ENCODE assay signal across 14 cellular contexts in genomic region chr7:1906988-1907745, GRCh38.
DNase-seq lines count a peak whose midpoint lies in the region; ATAC-seq and TF ChIP-seq lines count a peak whose summit lies in the region.
"Had no signal": no experiment of that assay in that cellular context is flagged by ENCODE, and none has a peak within 500 bp of the region (broad histone marks: within the 10 kb centered on the region; RNA-seq: fewer than 3 reads in every experiment).

No MANE protein-coding gene starts in this region.

- no peaks in the 10 kb centered on the region for H3K27me3 Mint-ChIP-seq in CD4-positive, alpha-beta T cell
- H3K27me3 Mint-ChIP-seq: B cell; CD4-positive, CD25-positive, alpha-beta regulatory T cell had no signal

- no peaks in the 10 kb centered on the region for H3K4me1 ChIP-seq in right atrium auricular region
- no peaks in the 10 kb centered on the region for H3K4me1 ChIP-seq in lower lobe of right lung
- H3K4me1 ChIP-seq: Caco-2 had no signal

- ATAC-seq in Right ventricle myocardium inferior (no peak), lower lobe of right lung (peak in 1 of 2 donors; percentile 39)
- ATAC-seq in CD4-positive, alpha-beta T cell (ENCODE audit: poor library complexity) = no peak
- no peak for ATAC-seq in stimulated activated effector memory CD8-positive, alpha-beta T cell treated with anti-CD3 and anti-CD28 coated beads, Interleukin-12 subunit alpha, Interleukin-12 subunit beta, amount 100 ng/mL, for 72 hours
- ATAC-seq: GM23338 had no signal

- peaks cover 10% of the 10 kb centered on the region for H3K4me1 Mint-ChIP-seq in CD4-positive, alpha-beta T cell (ENCODE audit: low read depth)
- H3K4me1 Mint-ChIP-seq in stimulated activated effector memory CD8-positive, alpha-beta T cell treated with anti-CD3 and anti-CD28 coated beads, Interleukin-12 subunit alpha, Interleukin-12 subunit beta, amount 100 ng/mL, for 72 hours = peaks cover 14% of the 10 kb centered on the region

- H3K27ac Mint-ChIP-seq in CD4-positive, alpha-beta T cell = peak overlapping the region; percentile 42
- peak overlapping the region; percentile 73 for H3K27ac Mint-ChIP-seq in stimulated activated effector memory CD8-positive, alpha-beta T cell treated with anti-CD3 and anti-CD28 coated beads, Interleukin-12 subunit alpha, Interleukin-12 subunit beta, amount 100 ng/mL, for 72 hours
- H3K27ac Mint-ChIP-seq: B cell had no signal

- no peak overlapping the region for H3K4me3 Mint-ChIP-seq in CD4-positive, alpha-beta T cell
- no peak overlapping the region for H3K4me3 Mint-ChIP-seq in stimulated activated effector memory CD8-positive, alpha-beta T cell treated with anti-CD3 and anti-CD28 coated beads, Interleukin-12 subunit alpha, Interleukin-12 subunit beta, amount 100 ng/mL, for 72 hours
- H3K4me3 Mint-ChIP-seq: B cell, GM23338 had no signal

- POLR2A ChIA-PET in CD4-positive, alpha-beta T cell (lab: Charles Lee) = no interaction called here

- peaks cover 39% of the 10 kb centered on the region for H3K36me3 Mint-ChIP-seq in CD4-positive, alpha-beta T cell (ENCODE audit: low read depth)
- H3K36me3 Mint-ChIP-seq in stimulated activated effector memory CD8-positive, alpha-beta T cell treated with anti-CD3 and anti-CD28 coated beads, Interleukin-12 subunit alpha, Interleukin-12 subunit beta, amount 100 ng/mL, for 72 hours = no peaks in the 10 kb centered on the region
- H3K36me3 Mint-ChIP-seq: CD4-positive, CD25-positive, alpha-beta regulatory T cell had no signal

- no peaks in the 10 kb centered on the region for H3K9me3 ChIP-seq in right atrium auricular region
- H3K9me3 ChIP-seq in CD4-positive, alpha-beta T cell (ENCODE audit: control insufficient read depth, low read length) = no peaks in the 10 kb centered on the region
- H3K9me3 ChIP-seq in lower lobe of right lung = no peaks in the 10 kb centered on the region
- H3K9me3 ChIP-seq: BLaER1 treated with 17β-estradiol and CSF1 and Interleukin-3, amounts not matched to agents 10 nM and 100 nM; Caco-2 had no signal

- no peaks in the 10 kb centered on the region for H3K9me3 Mint-ChIP-seq in CD4-positive, alpha-beta T cell
- no peaks in the 10 kb centered on the region for H3K9me3 Mint-ChIP-seq in stimulated activated effector memory CD8-positive, alpha-beta T cell treated with anti-CD3 and anti-CD28 coated beads, Interleukin-12 subunit alpha, Interleukin-12 subunit beta, amount 100 ng/mL, for 72 hours
- H3K9me3 Mint-ChIP-seq: GM23338 had no signal

- no peaks in the 10 kb centered on the region for H3K27me3 ChIP-seq in right atrium auricular region
- H3K27me3 ChIP-seq in CD4-positive, alpha-beta T cell (ENCODE audit: control insufficient read depth, insufficient read depth, low read length) = no peaks in the 10 kb centered on the region
- no peaks in the 10 kb centered on the region for H3K27me3 ChIP-seq in lower lobe of right lung (ENCODE audit: low read depth)

- CTCF ChIA-PET in CD4-positive, alpha-beta T cell (lab: Charles Lee) = no interaction called here

- no peak for TF ChIP-seq CTCF in right atrium auricular region (IDR thresholded peaks at IDR 0.05)
- TF ChIP-seq CTCF in CD4-positive, alpha-beta T cell (IDR thresholded peaks at IDR 0.05) = no peak
- TF ChIP-seq CTCF in lower lobe of right lung (IDR thresholded peaks at IDR 0.05) = no peak

- intact Hi-C loops in Right ventricle myocardium inferior (cut with DNase I) = no loop called here
- intact Hi-C loops in CD4-positive, alpha-beta T cell (cut with DNase I, micrococcal nuclease) = no loop called here
- intact Hi-C loops in lower lobe of right lung (cut with DNase I) = no loop called here

- H3K4me3 ChIP-seq in right atrium auricular region (no peak overlapping the region), lower lobe of right lung (no peak overlapping the region)
- H3K4me3 ChIP-seq: BLaER1 treated with 17β-estradiol and CSF1 and Interleukin-3, amounts not matched to agents 10 nM and 100 nM; GM23338 had no signal

- H3K36me3 ChIP-seq in right atrium auricular region = no peaks in the 10 kb centered on the region
- no peaks in the 10 kb centered on the region for H3K36me3 ChIP-seq in lower lobe of right lung

- DNase-seq in Right ventricle myocardium inferior (ENCODE audit: missing footprints) (peak; percentile 41), right atrium auricular region (ENCODE audit: low spot score) (no peak), lower lobe of right lung (peak; percentile 25), H4 (ENCODE audit: low spot score) (no peak), amygdala (lab: John Stamatoyannopoulos, UW) (no peak)
- no peak for DNase-seq in CD4-positive, alpha-beta T cell
- DNase-seq in stimulated activated effector memory CD8-positive, alpha-beta T cell treated with anti-CD3 and anti-CD28 coated beads, Interleukin-12 subunit alpha, Interleukin-12 subunit beta, amount 100 ng/mL, for 72 hours (ENCODE audit: low spot score in 2 of 2) = no peak
- DNase-seq: Caco-2; CD4-positive, CD25-positive, alpha-beta regulatory T cell; H7; IMR-90 had no signal

- H3K27ac ChIP-seq in right atrium auricular region (no peak overlapping the region), lower lobe of right lung (no peak overlapping the region)
- H3K27ac ChIP-seq in CD4-positive, alpha-beta T cell (ENCODE audit: low read depth, low read length) = no peak overlapping the region
- H3K27ac ChIP-seq: BLaER1 treated with 17β-estradiol and CSF1 and Interleukin-3, amounts not matched to agents 10 nM and 100 nM had no signal

Comparison
In these comparisons a context has a peak if more than half of its experiments do, and no peak if none do; other contexts are left out.
1. DNase-seq: peak in Right ventricle myocardium inferior (single experiment) and lower lobe of right lung (single experiment); none in right atrium auricular region (single experiment), CD4-positive, alpha-beta T cell (0 of 10), stimulated activated effector memory CD8-positive, alpha-beta T cell treated with anti-CD3 and anti-CD28 coated beads, Interleukin-12 subunit alpha, Interleukin-12 subunit beta, amount 100 ng/mL, for 72 hours (0 of 2), H4 (single experiment) and amygdala (0 of 56).